ENCODE assay signal across 1 cellular context in genomic region chr11:70073188-70073817, GRCh38.
TF ChIP-seq lines count a peak whose summit lies in the region.

No MANE protein-coding gene starts in this region.

TF ChIP-seq in GM23338, 12 proteins besides CTCF, POLR2A, EP300 and RAD21 (continued from another document):
- TF ChIP-seq STAT1 (IDR thresholded peaks at IDR 0.05; ENCODE audit: unreplicated experiment) = no peak
- TF ChIP-seq REST (IDR thresholded peaks at IDR 0.05; ENCODE audit: unreplicated experiment) = no peak
- TF ChIP-seq ETS1 (IDR thresholded peaks at IDR 0.05) = no peak
- no peak for TF ChIP-seq EZH2phosphoT487 (IDR thresholded peaks at IDR 0.05; ENCODE audit: unreplicated experiment)
